In genomic region chr3:61945657-61946056, GRCh38 we compare ENCODE assay signal across 14 cellular contexts.
DNase-seq lines count a peak whose midpoint lies in the region; ATAC-seq, FAIRE-seq and TF ChIP-seq lines count a peak whose summit lies in the region.
"Had no signal": no experiment of that assay in that cellular context is flagged by ENCODE, and none has a peak within 500 bp of the region (broad histone marks: within the 10 kb centered on the region; RNA-seq: fewer than 3 reads in every experiment).

No MANE protein-coding gene starts in this region.

- H3K27me3 ChIP-seq in heart left ventricle (no peaks in the 10 kb centered on the region), right cardiac atrium (ENCODE audit: control insufficient read depth, insufficient read depth) (no peaks in the 10 kb centered on the region), HUES48 (ENCODE audit: control insufficient read depth, insufficient read depth, low read length) (no peaks in the 10 kb centered on the region), keratinocyte (ENCODE audit: control insufficient read depth, extremely low read depth, insufficient read depth, low read length) (no peaks in the 10 kb centered on the region)
- H3K27me3 ChIP-seq: BLaER1 treated with 17β-estradiol and CSF1 and Interleukin-3, amounts not matched to agents 10 nM and 100 nM had no signal

- H3K36me3 ChIP-seq in heart left ventricle (no peaks in the 10 kb centered on the region), HUES48 (ENCODE audit: control insufficient read depth, insufficient read depth, low read length) (no peaks in the 10 kb centered on the region), keratinocyte (ENCODE audit: control insufficient read depth in 2 of 2, extremely low read depth in 1 of 2, insufficient read depth in 2 of 2, low read length in 2 of 2) (no peaks in the 10 kb centered on the region)
- H3K36me3 ChIP-seq: HAP-1 had no signal

- H3K4me2 ChIP-seq in keratinocyte (ENCODE audit: control insufficient read depth, extremely low read depth, insufficient read depth, low read depth, low read length), result no peak overlapping the region

- H3K4me3 ChIP-seq in heart left ventricle, result no peak overlapping the region
- no peak overlapping the region for H3K4me3 ChIP-seq in right cardiac atrium (ENCODE audit: low read length)
- no peak overlapping the region for H3K4me3 ChIP-seq in HUES48 (ENCODE audit: low read depth, low read length)
- H3K4me3 ChIP-seq in keratinocyte (ENCODE audit: control insufficient read depth in 2 of 3, extremely low read depth in 1 of 3, insufficient read depth in 2 of 3, low read depth in 1 of 3, low read length in 3 of 3), result no peak overlapping the region
- H3K4me3 ChIP-seq: BLaER1 treated with 17β-estradiol and CSF1 and Interleukin-3, amounts not matched to agents 10 nM and 100 nM; HAP-1 had no signal

- H3K27ac ChIP-seq in heart left ventricle (no peak overlapping the region), right cardiac atrium (ENCODE audit: low read length) (no peak overlapping the region), HUES48 (ENCODE audit: low read depth, low read length) (peak overlapping the region; percentile 83), keratinocyte (ENCODE audit: control insufficient read depth, insufficient read depth, low read length) (no peak overlapping the region)
- H3K27ac ChIP-seq: BLaER1 treated with 17β-estradiol and CSF1 and Interleukin-3, amounts not matched to agents 10 nM and 100 nM had no signal

- dilution Hi-C loops in keratinocyte (cut with MboI; ENCODE audit: extremely low pct_ligation_motif_present, low sequenced_read_pairs), result no loop called here

- no peak overlapping the region for H2AFZ ChIP-seq in keratinocyte (ENCODE audit: control insufficient read depth, low read length)

- no peak for TF ChIP-seq POLR2A in heart left ventricle (IDR thresholded peaks at IDR 0.05)

- no peaks in the 10 kb centered on the region for H4K20me1 ChIP-seq in keratinocyte (ENCODE audit: control insufficient read depth, extremely low read depth, insufficient read depth, low read length)

- no peaks in the 10 kb centered on the region for H3K9me1 ChIP-seq in keratinocyte (ENCODE audit: control insufficient read depth, extremely low read depth, insufficient read depth, low read length)

- H3K79me2 ChIP-seq in keratinocyte (ENCODE audit: control insufficient read depth, insufficient read depth, low read length), result no peaks in the 10 kb centered on the region

- FAIRE-seq in keratinocyte (lab: Jason Lieb, UNC), result peak; percentile 44
- FAIRE-seq: GM19239, HepG2 had no signal

- H3K4me1 ChIP-seq in heart left ventricle (peaks cover 0 to 56% (median 17%) of the 10 kb centered on the region in 12 donors), right cardiac atrium (ENCODE audit: control insufficient read depth, insufficient read depth, low read length) (peaks cover 3% of the 10 kb centered on the region), HUES48 (ENCODE audit: control insufficient read depth, insufficient read depth, low read length) (peaks cover 65% of the 10 kb centered on the region), keratinocyte (ENCODE audit: control insufficient read depth, extremely low read depth, insufficient read depth, low read length) (no peaks in the 10 kb centered on the region)
- H3K4me1 ChIP-seq: HAP-1 had no signal

- TF ChIP-seq CTCF in heart left ventricle (IDR thresholded peaks at IDR 0.05) (no peak), keratinocyte (optimal IDR thresholded peaks at IDR 0.05 in 1 of 3, IDR thresholded peaks at IDR 0.05 in 1 of 3, conservative IDR thresholded peaks at IDR 0.05 in 1 of 3; ENCODE audit: extremely low read depth in 1 of 3, insufficient read depth in 2 of 3, low read length in 3 of 3) (no peak)

- H3K9ac ChIP-seq in HUES48 (ENCODE audit: low read depth, low read length) (no peak overlapping the region), keratinocyte (ENCODE audit: control insufficient read depth, extremely low read depth, insufficient read depth, low read length) (no peak overlapping the region)
- H3K9ac ChIP-seq: BLaER1 treated with 17β-estradiol and CSF1 and Interleukin-3, amounts not matched to agents 10 nM and 100 nM had no signal

- ATAC-seq in heart left ventricle (peak in 3 of 4 donors; percentile 36 to 66 (median 58)), right cardiac atrium (no peak)
- ATAC-seq: CD8-positive, alpha-beta T cell; HepG2 had no signal

- intact Hi-C loops in heart left ventricle (cut with DNase I), result no loop called here
- intact Hi-C loops in right cardiac atrium (cut with DNase I), result no loop called here

- H3K9me3 ChIP-seq in heart left ventricle, result peaks cover 0 to 8% (median 0%) of the 10 kb centered on the region in 12 donors
- H3K9me3 ChIP-seq in right cardiac atrium (ENCODE audit: control insufficient read depth, low read length), result no peaks in the 10 kb centered on the region
- no peaks in the 10 kb centered on the region for H3K9me3 ChIP-seq in HUES48 (ENCODE audit: control insufficient read depth, insufficient read depth, low read length)
- no peaks in the 10 kb centered on the region for H3K9me3 ChIP-seq in keratinocyte (ENCODE audit: control insufficient read depth, low read depth, low read length)
- H3K9me3 ChIP-seq: HAP-1 had no signal

- WGBS in heart left ventricle, 4 donors, result 46 to 77% (median 50%) methylated on average over 3 of the region's 3 CpGs
- WGBS in right cardiac atrium, result 53% methylated on average over 3 of the region's 3 CpGs

- DNase-seq in heart left ventricle, result no peak
- no peak for DNase-seq in right cardiac atrium
- no peak for DNase-seq in keratinocyte (ENCODE audit: low read depth, low spot score)
- no peak for DNase-seq in HUDEP-2 (lab: John Stamatoyannopoulos, UW; ENCODE audit: unreplicated experiment in 76 of 76)
- no peak for DNase-seq in NCI-H2029 (lab: John Stamatoyannopoulos, UW)
- DNase-seq: Calu3; CD8-positive, alpha-beta T cell; DMS79 treated with DMSO at 0.1 percent for 48 hours; GF-D8 had no signal

Comparison
In these comparisons a context has a peak if more than half of its experiments do, and no peak if none do; other contexts are left out.
1. ATAC-seq: peak in heart left ventricle (3 of 4); none in right cardiac atrium (0 of 2).